8 cellular contexts compared by ENCODE assay signal in the genomic region with DNA sequence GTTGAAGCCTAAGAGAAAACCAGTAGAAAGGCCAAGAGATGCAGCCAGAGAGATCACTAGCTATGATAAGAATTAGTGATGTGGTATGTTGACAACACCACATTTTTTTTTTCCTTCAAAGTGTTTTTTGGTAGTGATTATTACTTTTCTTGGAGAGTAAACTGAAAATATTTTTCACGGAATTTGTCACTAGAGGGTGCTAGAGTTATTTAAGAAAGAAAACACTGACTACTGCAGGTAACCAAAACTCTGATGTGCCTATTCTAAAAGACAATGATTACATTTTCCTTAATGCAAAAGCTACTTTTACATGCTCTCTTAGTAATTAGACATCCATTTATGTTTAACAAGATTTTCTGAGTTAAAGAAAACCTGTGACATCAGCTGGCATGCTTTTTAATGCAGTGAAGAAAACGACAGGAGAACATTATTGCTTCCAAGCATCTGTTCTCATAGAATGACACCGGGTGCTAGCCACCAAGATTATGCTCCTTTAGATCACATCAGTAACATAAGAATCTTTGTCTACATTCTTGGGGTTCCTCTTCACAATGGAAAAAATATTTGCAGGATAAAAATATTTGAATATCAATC. TPM values are rescaled to one million over a fixed set of nuclear protein-coding genes. Genes with fewer than 3 reads are reported as not detected.
A peak's percentile ranks its signal among the peaks of the same experiment; 100 is the strongest.
DNase-seq lines count a peak whose midpoint lies in the region; ATAC-seq and TF ChIP-seq lines count a peak whose summit lies in the region.

No MANE protein-coding gene starts in this region.

- H3K27me3 ChIP-seq in GM23338 (ENCODE audit: insufficient read depth) (no peaks in the 10 kb centered on the region), testis (no peaks in the 10 kb centered on the region)

- H3K4me3 Mint-ChIP-seq in GM23338 (no peak overlapping the region), chondrocyte (ENCODE audit: unreplicated experiment) (no peak overlapping the region), nephron (no peak overlapping the region)

- H3K79me2 ChIP-seq in GM23338 (replicated peaks; ENCODE audit: insufficient read depth), result no peaks in the 10 kb centered on the region

- no peaks in the 10 kb centered on the region for H3K4me1 ChIP-seq in GM23338 (ENCODE audit: insufficient read depth)
- H3K4me1 ChIP-seq in testis, result no peaks in the 10 kb centered on the region

- H3K9me3 Mint-ChIP-seq in GM23338 (no peaks in the 10 kb centered on the region), chondrocyte (ENCODE audit: low read depth) (no peaks in the 10 kb centered on the region), nephron (no peaks in the 10 kb centered on the region)

- H3K4me2 ChIP-seq in GM23338, result no peak overlapping the region

- TF ChIP-seq POLR2A in testis (IDR thresholded peaks at IDR 0.05), result no peak

- in situ Hi-C loops in Caki2 (cut with HindIII; ENCODE audit: low pct_unique_long_range_greater_than_20kb, low sequenced_read_pairs), result no loop called here

- H3K36me3 ChIP-seq in GM23338 (ENCODE audit: insufficient read depth), result no peaks in the 10 kb centered on the region
- H3K36me3 ChIP-seq in testis (ENCODE audit: low read depth, missing control alignments), result no peaks in the 10 kb centered on the region

- H2AFZ ChIP-seq in GM23338, result no peak overlapping the region

- H3K4me1 Mint-ChIP-seq in GM23338 (no peaks in the 10 kb centered on the region), chondrocyte (ENCODE audit: low read depth) (peaks cover 63% of the 10 kb centered on the region), nephron (peaks cover 9% of the 10 kb centered on the region)

- H3K27ac ChIP-seq in GM23338 (ENCODE audit: low read depth), result no peak overlapping the region
- H3K27ac ChIP-seq in testis, result no peak overlapping the region

- no peak overlapping the region for H3K27ac Mint-ChIP-seq in GM23338
- no peak overlapping the region for H3K27ac Mint-ChIP-seq in chondrocyte (ENCODE audit: unreplicated experiment)
- H3K27ac Mint-ChIP-seq in nephron, result no peak overlapping the region

- no peaks in the 10 kb centered on the region for H3K9me3 ChIP-seq in testis

- ATAC-seq in GM23338, result no peak

- TF ChIP-seq CTCF in GM23338 (conservative IDR thresholded peaks at IDR 0.05; ENCODE audit: low read depth in 2 of 2), result peak; percentile 54 to 71
- peak; percentile 92 for TF ChIP-seq CTCF in chondrocyte (IDR thresholded peaks at IDR 0.05)
- peak; percentile 58 to 68 (median 65) for TF ChIP-seq CTCF in nephron (IDR thresholded peaks at IDR 0.05; ENCODE audit: unreplicated experiment in 3 of 3)
- peak in 1 of 3 experiments; percentile 50 for TF ChIP-seq CTCF in testis (IDR thresholded peaks at IDR 0.05)

- intact Hi-C loops in testis (cut with DNase I; ENCODE audit: low total_unique reads), result no loop called here

- H3K9me2 ChIP-seq in GM23338 (ENCODE audit: insufficient read depth), result no peaks in the 10 kb centered on the region

- no peaks in the 10 kb centered on the region for H3K36me3 Mint-ChIP-seq in GM23338 (ENCODE audit: low read depth)
- peaks cover 10% of the 10 kb centered on the region for H3K36me3 Mint-ChIP-seq in chondrocyte (ENCODE audit: low read depth)
- H3K36me3 Mint-ChIP-seq in nephron (ENCODE audit: low read depth), result no peaks in the 10 kb centered on the region

- H3K27me3 Mint-ChIP-seq in GM23338 (ENCODE audit: insufficient read depth, low read depth, poor library complexity), result peaks cover 2% of the 10 kb centered on the region
- no peaks in the 10 kb centered on the region for H3K27me3 Mint-ChIP-seq in chondrocyte (ENCODE audit: low read depth)
- H3K27me3 Mint-ChIP-seq in nephron (ENCODE audit: low read depth), result peaks cover 3% of the 10 kb centered on the region

- DNase-seq in Caki2 (ENCODE audit: low read depth) (peak; percentile 44), GM23338 (ENCODE audit: low spot score) (peak; percentile 75), NCI-H345 (lab: John Stamatoyannopoulos, UW) (peak; percentile 37), chondrocyte (ENCODE audit: low spot score) (no peak), HuH-7 (ENCODE audit: low spot score) (no peak), testis (no peak)
- no peak for DNase-seq in effector CD8-positive, alpha-beta T cell (lab: John Stamatoyannopoulos, UW)

- no peaks in the 10 kb centered on the region for H3F3A ChIP-seq in GM23338 (replicated peaks; ENCODE audit: low read depth)

- WGBS in testis, 2 donors, result 44 to 47% methylated on average over 3 of the region's 3 CpGs

- H4K20me1 ChIP-seq in GM23338 (replicated peaks; ENCODE audit: insufficient read depth), result no peaks in the 10 kb centered on the region

- H3K4me3 ChIP-seq in GM23338 (no peak overlapping the region), testis (no peak overlapping the region)

TF ChIP-seq in GM23338, 12 proteins besides CTCF, POLR2A, EP300 and RAD21 (continues in another document):
- TF ChIP-seq, protein P1, sequence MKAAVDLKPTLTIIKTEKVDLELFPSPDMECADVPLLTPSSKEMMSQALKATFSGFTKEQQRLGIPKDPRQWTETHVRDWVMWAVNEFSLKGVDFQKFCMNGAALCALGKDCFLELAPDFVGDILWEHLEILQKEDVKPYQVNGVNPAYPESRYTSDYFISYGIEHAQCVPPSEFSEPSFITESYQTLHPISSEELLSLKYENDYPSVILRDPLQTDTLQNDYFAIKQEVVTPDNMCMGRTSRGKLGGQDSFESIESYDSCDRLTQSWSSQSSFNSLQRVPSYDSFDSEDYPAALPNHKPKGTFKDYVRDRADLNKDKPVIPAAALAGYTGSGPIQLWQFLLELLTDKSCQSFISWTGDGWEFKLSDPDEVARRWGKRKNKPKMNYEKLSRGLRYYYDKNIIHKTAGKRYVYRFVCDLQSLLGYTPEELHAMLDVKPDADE (IDR thresholded peaks at IDR 0.05), result no peak
- TF ChIP-seq EZH2 (IDR thresholded peaks at IDR 0.05; ENCODE audit: low read depth, unreplicated experiment) (no peak), EZH2phosphoT487 (IDR thresholded peaks at IDR 0.05; ENCODE audit: unreplicated experiment) (no peak), JUNB (IDR thresholded peaks at IDR 0.05; ENCODE audit: unreplicated experiment) (no peak), POLR2AphosphoS5 (IDR thresholded peaks at IDR 0.05; ENCODE audit: low read depth) (no peak)

RNA-seq across cellular contexts. Expression of a gene that starts 28.8 kb away (rescaled TPM):
- 3.0 and 8.0 TPM in 2 replicates for total RNA-seq in Caki2 (2014; rRNA removed; shearing (Covaris generic); ENCODE audit: low replicate concordance)
- total RNA-seq in GM23338 (2014; rRNA removed; shearing (Covaris generic)), result 2.6 and 3.1 TPM in 2 replicates
- polyA plus RNA-seq in GM23338 (2016; fragmentation: Nextera tagmentation; extraction: Ambion mirVana) (2.4 and 3.7 TPM in 2 replicates), testis (ENCODE audit: insufficient read depth, low read depth, low replicate concordance) (18.4 TPM)
- total RNA-seq in chondrocyte (6.4 to 7.8 TPM (median 6.5 TPM) in 3 replicates), testis (10 to 100 TPM; 11.0 to 13.2 TPM)

RNA-seq across cellular contexts. Expression of a gene that starts 28.9 kb away (rescaled TPM):
- total RNA-seq in Caki2 (2014; rRNA removed; shearing (Covaris generic); ENCODE audit: low replicate concordance), result 49.0 and 64.9 TPM in 2 replicates
- total RNA-seq in GM23338 (2014; rRNA removed; shearing (Covaris generic)), result 35.3 and 36.3 TPM in 2 replicates
- polyA plus RNA-seq in GM23338 (2016; fragmentation: Nextera tagmentation; extraction: Ambion mirVana), result 21.8 and 23.8 TPM in 2 replicates
- 130 to 159 TPM (median 135 TPM) in 3 replicates for total RNA-seq in chondrocyte
- total RNA-seq in testis, result 10 to 100 TPM; 27.9 to 36.3 TPM
- polyA plus RNA-seq in testis (ENCODE audit: insufficient read depth, low read depth, low replicate concordance), result 69.1 TPM

Comparison
In these comparisons a context has a peak if more than half of its experiments do, and no peak if none do; other contexts are left out.
1. DNase-seq: peak in Caki2 (single experiment), GM23338 (single experiment) and NCI-H345 (single experiment); none in chondrocyte (single experiment), HuH-7 (single experiment), effector CD8-positive, alpha-beta T cell (single experiment) and testis (single experiment).